Comparison of ENCODE assay signal across 8 cellular contexts in the genomic region with DNA sequence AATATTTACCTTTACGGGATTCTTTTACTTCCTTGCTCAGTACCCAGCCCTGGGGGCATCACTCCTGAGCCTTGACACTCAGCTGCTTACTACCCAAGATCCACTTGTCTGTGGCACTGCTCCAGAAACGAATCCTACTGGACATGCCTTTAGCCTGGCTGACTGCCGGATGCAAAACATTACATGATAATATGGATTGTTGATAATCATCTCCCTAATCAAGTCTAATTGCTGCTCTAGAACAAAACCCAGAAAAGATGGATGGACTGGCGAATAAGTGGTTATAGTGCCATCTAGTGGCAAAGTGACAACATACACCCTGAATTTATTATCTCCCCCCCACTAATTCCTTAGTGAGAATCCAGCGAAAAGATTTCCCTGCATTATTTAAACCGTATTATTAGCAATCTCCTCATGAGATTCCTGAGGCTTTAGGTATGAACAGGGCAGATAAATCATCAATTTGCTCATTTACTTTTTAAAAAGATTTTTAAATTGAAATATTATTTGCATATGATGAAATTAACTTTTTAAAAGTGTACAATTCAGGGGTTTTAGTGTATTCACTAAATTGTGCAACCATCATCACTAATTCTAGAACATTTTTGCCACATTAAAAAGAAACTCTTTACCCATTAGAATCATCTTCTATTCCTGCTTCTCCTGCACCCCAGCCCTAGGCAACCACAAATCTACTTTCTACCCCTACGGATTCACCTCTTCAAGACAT.
DNase-seq lines count a peak whose midpoint lies in the region; ATAC-seq and TF ChIP-seq lines count a peak whose summit lies in the region.

No MANE protein-coding gene starts in this region.

- H3K36me3 ChIP-seq in DND-41 (ENCODE audit: insufficient read depth, low read length) (no peaks in the 10 kb centered on the region; the same call in 1 of the 2 replicates), mammary epithelial cell (ENCODE audit: insufficient read depth, low read length) (no peaks in the 10 kb centered on the region), kidney epithelial cell (ENCODE audit: control insufficient read depth, insufficient read depth, low read length) (no peaks in the 10 kb centered on the region), thyroid gland (no peaks in the 10 kb centered on the region)

- BruUV-seq in mammary epithelial cell (replicated peaks; lab: Mats Ljungman, UMichigan): no TSS peak

- H3K4me2 ChIP-seq in DND-41 (ENCODE audit: insufficient read depth, low read length): no peak overlapping the region
- H3K4me2 ChIP-seq in mammary epithelial cell (ENCODE audit: insufficient read depth, low read depth, low read length): no peak overlapping the region

- intact Hi-C loops in mammary epithelial cell (cut with micrococcal nuclease) (loop anchor here (1.0 to 10.0 kb wide), 7 partner anchors 62 to 352 kb away; a partner anchor contains a TSS), thyroid gland (cut with DNase I) (no loop called here)

- CTCF ChIA-PET in mammary epithelial cell (lab: Charles Lee; ENCODE audit: low non-redundant PET): no interaction called here

- TF ChIP-seq CTCF in DND-41 (IDR thresholded peaks at IDR 0.05; ENCODE audit: borderline replicate concordance, extremely low read depth, low read length, poor library complexity, severe bottlenecking) (peak; percentile 89), mammary epithelial cell (conservative IDR thresholded peaks at IDR 0.05 in 1 of 2, IDR thresholded peaks at IDR 0.05 in 1 of 2; ENCODE audit: extremely low read depth in 1 of 2, insufficient read depth in 1 of 2, low read depth in 1 of 2, low read length in 2 of 2) (peak; percentile 64 to 70), kidney epithelial cell (IDR thresholded peaks at IDR 0.05; ENCODE audit: insufficient read depth, low read length, poor library complexity, severe bottlenecking) (peak; percentile 52), thyroid gland (IDR thresholded peaks at IDR 0.05) (peak; percentile 54 to 81 (median 68)), omental fat pad (IDR thresholded peaks at IDR 0.05) (no peak)

- H3K4me3 ChIP-seq in DND-41 (ENCODE audit: low read depth in 1 of 2, low read length in 2 of 2) (no peak overlapping the region), mammary epithelial cell (replicated peaks in 1 of 3; ENCODE audit: insufficient read depth in 1 of 3, low read depth in 2 of 3, low read length in 3 of 3) (no peak overlapping the region), kidney epithelial cell (ENCODE audit: low read depth, low read length) (no peak overlapping the region), thyroid gland (replicated peaks in 1 of 3) (no peak overlapping the region)

- WGBS in mammary epithelial cell (ENCODE audit: low coverage, missing lambda C conversion rate): 24% methylated on average over 7 of the region's 7 CpGs
- WGBS in thyroid gland, 2 donors: 21% methylated on average over 7 of the region's 7 CpGs

- no peak overlapping the region; the same call in 1 of the 2 replicates for H3K27ac ChIP-seq in DND-41 (ENCODE audit: low read length)
- no peak overlapping the region for H3K27ac ChIP-seq in mammary epithelial cell (ENCODE audit: insufficient read depth, low read depth, low read length)
- H3K27ac ChIP-seq in thyroid gland: no peak overlapping the region

- dilution Hi-C loops in mammary epithelial cell (cut with HindIII; ENCODE audit: low sequenced_read_pairs): no loop called here

- H3K9me3 ChIP-seq in DND-41 (ENCODE audit: insufficient read depth, low read length, severe bottlenecking) (no peaks in the 10 kb centered on the region), mammary epithelial cell (replicated peaks; ENCODE audit: insufficient read depth, low read length) (no peaks in the 10 kb centered on the region), thyroid gland (no peaks in the 10 kb centered on the region)

- H4K20me1 ChIP-seq in DND-41 (ENCODE audit: insufficient read depth, low read length) (no peaks in the 10 kb centered on the region), mammary epithelial cell (ENCODE audit: insufficient read depth, low read length) (no peaks in the 10 kb centered on the region)

- H3K79me2 ChIP-seq in DND-41 (ENCODE audit: insufficient read depth, low read length) (no peaks in the 10 kb centered on the region), mammary epithelial cell (ENCODE audit: insufficient read depth, low read length) (no peaks in the 10 kb centered on the region)

- H3K4me1 ChIP-seq in DND-41 (ENCODE audit: insufficient read depth, low read length) (peaks cover 6% of the 10 kb centered on the region; the same call in 1 of the 2 replicates), mammary epithelial cell (ENCODE audit: insufficient read depth, low read length) (peaks cover 10% of the 10 kb centered on the region), thyroid gland (no peaks in the 10 kb centered on the region)

- in situ Hi-C loops in mammary epithelial cell (cut with MboI; ENCODE audit: low sequenced_read_pairs in 2 of 2): loop anchor here in 1 of 2 donors (10.0 kb wide), 1 partner anchor 234 kb away; no protein-coding TSS in a partner anchor

- ATAC-seq in DND-41 (ENCODE audit: insufficient read depth, low read depth) (peak; percentile 75), GM18867 (IDR thresholded peaks at IDR 0.05; ENCODE audit: unreplicated experiment) (no peak), omental fat pad (ENCODE audit: low FRiP score) (no peak)

- H2AFZ ChIP-seq in DND-41 (ENCODE audit: low read depth, low read length): no peak overlapping the region
- no peak overlapping the region for H2AFZ ChIP-seq in mammary epithelial cell (ENCODE audit: low read depth, low read length)

- H3K9ac ChIP-seq in DND-41 (ENCODE audit: low read depth, low read length) (no peak overlapping the region), mammary epithelial cell (ENCODE audit: insufficient read depth, low read length) (no peak overlapping the region)

- TF ChIP-seq POLR2A in thyroid gland (IDR thresholded peaks at IDR 0.05): no peak

- DNase-seq in DND-41 (peak; percentile 38), HuH-7 (ENCODE audit: low spot score) (peak; percentile 77), NOMO-1 (lab: John Stamatoyannopoulos, UW; ENCODE audit: unreplicated experiment in 2 of 2) (peak; percentile 52 to 62), mammary epithelial cell (peak; percentile 35), kidney epithelial cell (ENCODE audit: low read depth) (peak; percentile 37), thyroid gland (peak in 1 of 2 donors; percentile 15), omental fat pad (ENCODE audit: low spot score) (no peak)

- H3K27me3 ChIP-seq in DND-41 (ENCODE audit: insufficient read depth, low read length, poor library complexity) (no peaks in the 10 kb centered on the region), mammary epithelial cell (ENCODE audit: insufficient read depth, low read length) (no peaks in the 10 kb centered on the region), kidney epithelial cell (ENCODE audit: control insufficient read depth, insufficient read depth, low read length) (no peaks in the 10 kb centered on the region), thyroid gland (no peaks in the 10 kb centered on the region)

Comparison
In these comparisons a context has a peak if more than half of its experiments do, and no peak if none do; other contexts are left out.
1. CTCF ChIP-seq: peak in DND-41 (single experiment), mammary epithelial cell (2 of 2), kidney epithelial cell (single experiment) and thyroid gland (6 of 6); none in omental fat pad (0 of 3).